In genomic region chr9:120917989-120918630, GRCh38 we compare ENCODE assay signal across 14 cellular contexts. TPM values are rescaled to one million over a fixed set of nuclear protein-coding genes. Genes with fewer than 3 reads are reported as not detected.
DNase-seq lines count a peak whose midpoint lies in the region; ATAC-seq and TF ChIP-seq lines count a peak whose summit lies in the region.
"Had no signal": no experiment of that assay in that cellular context is flagged by ENCODE, and none has a peak within 500 bp of the region (broad histone marks: within the 10 kb centered on the region; RNA-seq: fewer than 3 reads in every experiment).

No MANE protein-coding gene starts in this region.

- 92 to 93% methylated on average over 4 of the region's 4 CpGs for WGBS in sigmoid colon, 2 donors

- TF ChIP-seq POLR2A in GM19099 (IDR thresholded peaks at IDR 0.05; ENCODE audit: extremely low read depth, insufficient read length, low read depth), result peak; percentile 12
- no peak for TF ChIP-seq POLR2A in sigmoid colon (IDR thresholded peaks at IDR 0.05)

- peak overlapping the region; percentile 87 to 99 (median 95) for H3K4me3 Mint-ChIP-seq in CD4-positive, CD25-positive, alpha-beta regulatory T cell
- H3K4me3 Mint-ChIP-seq in type B pancreatic cell, result no peak overlapping the region

- no peaks in the 10 kb centered on the region for H3K27me3 ChIP-seq in CD4-positive, CD25-positive, alpha-beta regulatory T cell (ENCODE audit: control insufficient read depth, insufficient read depth, low read length)
- H3K27me3 ChIP-seq in ascending aorta, result no peaks in the 10 kb centered on the region
- H3K27me3 ChIP-seq in sigmoid colon, result no peaks in the 10 kb centered on the region

- ATAC-seq in CD4-positive, CD25-positive, alpha-beta regulatory T cell (ENCODE audit: low read depth in 2 of 2), result no peak
- ATAC-seq in HG02938 (IDR thresholded peaks at IDR 0.05; ENCODE audit: unreplicated experiment) (no peak), GM18502 (IDR thresholded peaks at IDR 0.05; ENCODE audit: poor library complexity, unreplicated experiment) (no peak)

- TF ChIP-seq CTCF in ascending aorta (IDR thresholded peaks at IDR 0.05), result no peak
- TF ChIP-seq CTCF in sigmoid colon (IDR thresholded peaks at IDR 0.05), result no peak
- TF ChIP-seq CTCF in type B pancreatic cell (conservative IDR thresholded peaks at IDR 0.05), result no peak

- H3K27me3 Mint-ChIP-seq in CD4-positive, CD25-positive, alpha-beta regulatory T cell, result no peaks in the 10 kb centered on the region
- no peaks in the 10 kb centered on the region for H3K27me3 Mint-ChIP-seq in type B pancreatic cell

- peaks cover 78% of the 10 kb centered on the region for H3K36me3 ChIP-seq in CD4-positive, CD25-positive, alpha-beta regulatory T cell (ENCODE audit: control insufficient read depth, insufficient read depth, low read length)
- H3K36me3 ChIP-seq in ascending aorta, result peaks cover 3 to 4% of the 10 kb centered on the region in 2 donors
- no peaks in the 10 kb centered on the region for H3K36me3 ChIP-seq in sigmoid colon

- intact Hi-C loops in ascending aorta (cut with DNase I), result loop anchor here (1.0 to 5.0 kb wide), 2 partner anchors 10 to 41 kb away; partner anchors contain the start of gene PHF19
- intact Hi-C loops in sigmoid colon (cut with DNase I), result no loop called here

- H3K4me1 Mint-ChIP-seq in CD4-positive, CD25-positive, alpha-beta regulatory T cell, result peaks cover 35 to 96% (median 71%) of the 10 kb centered on the region in 4 donors
- peaks cover 28% of the 10 kb centered on the region for H3K4me1 Mint-ChIP-seq in type B pancreatic cell (ENCODE audit: unreplicated experiment)

- H3K27ac ChIP-seq in CD4-positive, CD25-positive, alpha-beta regulatory T cell (ENCODE audit: insufficient read depth, low read length, poor library complexity, severe bottlenecking), result peak overlapping the region; percentile 99
- H3K27ac ChIP-seq in ascending aorta (peak overlapping the region; percentile 97 to 98), sigmoid colon (peak overlapping the region; percentile 69 to 78 (median 74))

- no peaks in the 10 kb centered on the region for H3K9me3 Mint-ChIP-seq in CD4-positive, CD25-positive, alpha-beta regulatory T cell
- no peaks in the 10 kb centered on the region for H3K9me3 Mint-ChIP-seq in type B pancreatic cell

- peaks cover 79% of the 10 kb centered on the region for H3K36me3 Mint-ChIP-seq in CD4-positive, CD25-positive, alpha-beta regulatory T cell
- no peaks in the 10 kb centered on the region for H3K36me3 Mint-ChIP-seq in type B pancreatic cell

- DNase-seq in CD4-positive, CD25-positive, alpha-beta regulatory T cell, result no peak
- no peak for DNase-seq in ascending aorta (ENCODE audit: low spot score in 2 of 2)
- no peak for DNase-seq in sigmoid colon
- no peak for DNase-seq in dedifferentiated amniotic fluid mesenchymal stem cell (ENCODE audit: extremely low spot score)
- no peak for DNase-seq in type B pancreatic cell (ENCODE audit: extremely low spot score, unreplicated experiment)
- DNase-seq: C1 segment of cervical spinal cord; cerebellar nuclear complex; GDM1; NCI-H2081 treated with DMSO at 0.1 percent for 48 hours; NK-92 treated with Interleukin-12 subunit alpha and Interleukin-12 subunit beta, amount 100 ng/mL, for 24 hours; SW 1271 had no signal

- peak overlapping the region; percentile 96 for H3K4me3 ChIP-seq in CD4-positive, CD25-positive, alpha-beta regulatory T cell (ENCODE audit: low read depth, low read length)
- H3K4me3 ChIP-seq in ascending aorta, result no peak overlapping the region
- H3K4me3 ChIP-seq in sigmoid colon, result no peak overlapping the region

- no peak for TF ChIP-seq EP300 in sigmoid colon (IDR thresholded peaks at IDR 0.05)

- H3K4me1 ChIP-seq in CD4-positive, CD25-positive, alpha-beta regulatory T cell (ENCODE audit: control insufficient read depth, insufficient read depth, low read length, poor library complexity, severe bottlenecking), result peaks cover 100% of the 10 kb centered on the region
- H3K4me1 ChIP-seq in ascending aorta, result peaks cover 38 to 70% of the 10 kb centered on the region in 2 donors
- H3K4me1 ChIP-seq in sigmoid colon, result peaks cover 0 to 44% (median 33%) of the 10 kb centered on the region in 4 donors

- H3K9me3 ChIP-seq in CD4-positive, CD25-positive, alpha-beta regulatory T cell (ENCODE audit: control insufficient read depth in 2 of 2, low read length in 2 of 2), result no peaks in the 10 kb centered on the region
- no peaks in the 10 kb centered on the region for H3K9me3 ChIP-seq in ascending aorta
- H3K9me3 ChIP-seq in sigmoid colon, result no peaks in the 10 kb centered on the region

- peak overlapping the region; percentile 95 to 100 (median 97) for H3K27ac Mint-ChIP-seq in CD4-positive, CD25-positive, alpha-beta regulatory T cell
- no peak overlapping the region for H3K27ac Mint-ChIP-seq in type B pancreatic cell

RNA-seq across cellular contexts. Expression of gene TRAF1, which starts 8.5 kb away (rescaled TPM):
- total RNA-seq in CD4-positive, CD25-positive, alpha-beta regulatory T cell, result 167 TPM
- 10 to 100 TPM; 13.5 to 18.7 (median 16.5) TPM for polyA plus RNA-seq in CD4-positive, CD25-positive, alpha-beta regulatory T cell
- total RNA-seq in ascending aorta, result 16.7 TPM
- 1 to 10 TPM; 4.4 to 8.0 (median 5.0) TPM for total RNA-seq in sigmoid colon
- polyA plus RNA-seq in sigmoid colon, result 10 to 100 TPM in 1 of 3 donors, under 1 TPM in 2; 0.46 to 10.0 (median 0.60) TPM
- total RNA-seq in type B pancreatic cell (ENCODE audit: low replicate concordance), result 1.9 and 3.1 TPM in 2 replicates

RNA-seq across cellular contexts. Expression of gene PHF19, which starts 41.1 kb away (rescaled TPM):
- total RNA-seq in CD4-positive, CD25-positive, alpha-beta regulatory T cell, result 149 TPM
- 10 to 100 TPM; 21.4 to 43.2 (median 31.9) TPM for polyA plus RNA-seq in CD4-positive, CD25-positive, alpha-beta regulatory T cell
- total RNA-seq in ascending aorta (33.0 TPM), sigmoid colon (10 to 100 TPM; 22.5 to 32.7 (median 31.6) TPM), type B pancreatic cell (ENCODE audit: low replicate concordance) (31.0 and 39.6 TPM in 2 replicates)
- 10 to 100 TPM; 10.2 to 38.2 (median 10.6) TPM for polyA plus RNA-seq in sigmoid colon
